1 cellular context compared by ENCODE assay signal in genomic region chr16:21952040-21952792, GRCh38.
TF ChIP-seq lines count a peak whose summit lies in the region.

No MANE protein-coding gene starts in this region.

TF ChIP-seq in GM23338, 12 proteins besides CTCF, POLR2A, EP300 and RAD21:
- TF ChIP-seq, protein P1, sequence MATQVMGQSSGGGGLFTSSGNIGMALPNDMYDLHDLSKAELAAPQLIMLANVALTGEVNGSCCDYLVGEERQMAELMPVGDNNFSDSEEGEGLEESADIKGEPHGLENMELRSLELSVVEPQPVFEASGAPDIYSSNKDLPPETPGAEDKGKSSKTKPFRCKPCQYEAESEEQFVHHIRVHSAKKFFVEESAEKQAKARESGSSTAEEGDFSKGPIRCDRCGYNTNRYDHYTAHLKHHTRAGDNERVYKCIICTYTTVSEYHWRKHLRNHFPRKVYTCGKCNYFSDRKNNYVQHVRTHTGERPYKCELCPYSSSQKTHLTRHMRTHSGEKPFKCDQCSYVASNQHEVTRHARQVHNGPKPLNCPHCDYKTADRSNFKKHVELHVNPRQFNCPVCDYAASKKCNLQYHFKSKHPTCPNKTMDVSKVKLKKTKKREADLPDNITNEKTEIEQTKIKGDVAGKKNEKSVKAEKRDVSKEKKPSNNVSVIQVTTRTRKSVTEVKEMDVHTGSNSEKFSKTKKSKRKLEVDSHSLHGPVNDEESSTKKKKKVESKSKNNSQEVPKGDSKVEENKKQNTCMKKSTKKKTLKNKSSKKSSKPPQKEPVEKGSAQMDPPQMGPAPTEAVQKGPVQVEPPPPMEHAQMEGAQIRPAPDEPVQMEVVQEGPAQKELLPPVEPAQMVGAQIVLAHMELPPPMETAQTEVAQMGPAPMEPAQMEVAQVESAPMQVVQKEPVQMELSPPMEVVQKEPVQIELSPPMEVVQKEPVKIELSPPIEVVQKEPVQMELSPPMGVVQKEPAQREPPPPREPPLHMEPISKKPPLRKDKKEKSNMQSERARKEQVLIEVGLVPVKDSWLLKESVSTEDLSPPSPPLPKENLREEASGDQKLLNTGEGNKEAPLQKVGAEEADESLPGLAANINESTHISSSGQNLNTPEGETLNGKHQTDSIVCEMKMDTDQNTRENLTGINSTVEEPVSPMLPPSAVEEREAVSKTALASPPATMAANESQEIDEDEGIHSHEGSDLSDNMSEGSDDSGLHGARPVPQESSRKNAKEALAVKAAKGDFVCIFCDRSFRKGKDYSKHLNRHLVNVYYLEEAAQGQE (IDR thresholded peaks at IDR 0.05; ENCODE audit: unreplicated experiment), result no peak
- no peak for TF ChIP-seq NANOG (IDR thresholded peaks at IDR 0.05; ENCODE audit: borderline replicate concordance)
